In the genomic region with DNA sequence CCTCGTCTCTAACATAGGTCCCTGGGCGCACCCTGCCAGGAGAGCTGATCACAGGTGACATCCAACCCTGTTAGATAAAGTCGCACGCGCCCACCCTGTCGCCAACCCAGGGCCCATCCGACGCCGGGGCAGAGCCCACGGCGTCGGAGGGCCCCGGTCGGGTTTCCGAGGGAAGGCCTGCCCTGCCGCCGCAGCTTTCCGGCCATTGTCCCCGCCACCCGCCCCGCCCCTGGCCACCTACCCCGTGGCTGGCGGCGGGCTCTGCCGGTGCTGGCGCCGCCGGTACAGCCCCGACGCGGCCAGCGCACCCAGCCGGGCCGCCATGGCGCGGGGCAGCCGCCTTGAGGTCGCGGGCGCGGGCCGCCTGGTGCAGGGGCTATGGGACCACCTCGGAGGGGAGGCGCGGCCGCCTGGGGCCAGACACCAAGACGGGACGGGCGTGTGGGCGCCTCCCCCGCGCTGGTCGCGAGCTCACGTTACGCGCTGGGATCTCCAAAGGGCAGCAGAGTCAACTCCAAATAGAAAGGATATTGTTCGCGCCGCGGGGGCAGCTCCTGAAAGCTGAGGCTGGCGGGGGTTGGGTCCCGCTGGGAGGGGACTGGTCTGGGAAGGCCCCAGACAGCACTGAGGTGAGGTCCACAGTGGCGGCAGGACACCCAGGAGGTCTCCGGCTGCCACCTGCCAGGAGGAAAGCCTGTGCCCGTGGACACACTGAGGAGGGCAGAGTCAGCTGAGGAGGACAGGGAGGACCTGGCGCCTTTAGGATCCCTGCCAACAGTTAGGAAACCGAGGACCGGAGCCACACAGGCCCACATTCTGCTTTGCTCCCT, we compare ENCODE assay signal across 10 cellular contexts. TPM values are rescaled to one million over a fixed set of nuclear protein-coding genes. Genes with fewer than 3 reads are reported as not detected.
A peak's percentile ranks its signal among the peaks of the same experiment; 100 is the strongest.
DNase-seq lines count a peak whose midpoint lies in the region; FAIRE-seq and TF ChIP-seq lines count a peak whose summit lies in the region.
"Had no signal": no experiment of that assay in that cellular context is flagged by ENCODE, and none has a peak within 500 bp of the region (broad histone marks: within the 10 kb centered on the region; RNA-seq: fewer than 3 reads in every experiment).

No MANE protein-coding gene starts in this region.

- H3K4me2 ChIP-seq in skeletal muscle satellite cell (ENCODE audit: low read length) = peak overlapping the region; percentile 66

- intact Hi-C loops in kidney (cut with DNase I) = no loop called here
- intact Hi-C loops in activated CD4-positive, alpha-beta T cell treated with anti-CD3 and anti-CD28 coated beads, Interleukin-2, amount 10 ng/mL, durations not matched to agents 24 days and 14 days (cut with micrococcal nuclease) = no loop called here

- no peak for FAIRE-seq in kidney (lab: Jason Lieb, UNC)

- H3K9me3 ChIP-seq in HUES6 (ENCODE audit: control insufficient read depth, insufficient read depth, low read depth, low read length) (0 out of 2 replicates have a peak, but pooled peaks cover 2% of the 10 kb centered on the region), kidney (ENCODE audit: control insufficient read depth in 1 of 2, low read length in 2 of 2) (no peaks in the 10 kb centered on the region), skeletal muscle satellite cell (replicated peaks; ENCODE audit: low read length) (no peaks in the 10 kb centered on the region)

- TF ChIP-seq CTCF in kidney (IDR thresholded peaks at IDR 0.05; ENCODE audit: borderline replicate concordance, extremely low read depth, insufficient read depth) = no peak

- DNase-seq in kidney = peak; percentile 70
- no peak for DNase-seq in T-helper 9 cell
- DNase-seq in activated CD4-positive, alpha-beta T cell treated with anti-CD3 and anti-CD28 coated beads, Interleukin-2, amount 10 ng/mL, durations not matched to agents 24 days and 14 days = no peak
- no peak for DNase-seq in SKM-1 treated with dmso at 0.1 percent for 144 hours (lab: John Stamatoyannopoulos, UW; ENCODE audit: unreplicated experiment)
- no peak for DNase-seq in activated naive CD8-positive, alpha-beta T cell treated with anti-CD3 and anti-CD28 coated beads for 36 hours
- DNase-seq: NCI-H1417 treated with DMSO at 0.1 percent for 48 hours had no signal

- peak overlapping the region; percentile 51 for H3K9ac ChIP-seq in HUES6 (ENCODE audit: low read length)
- no peak overlapping the region for H3K9ac ChIP-seq in kidney (ENCODE audit: low read length in 2 of 2)
- no peak overlapping the region for H3K9ac ChIP-seq in skeletal muscle satellite cell (ENCODE audit: low read depth, low read length)

- H3K27me3 ChIP-seq in HUES6 (ENCODE audit: control insufficient read depth, insufficient read depth, low read length) (peaks cover 43% of the 10 kb centered on the region), skeletal muscle satellite cell (ENCODE audit: control insufficient read depth, insufficient read depth, low read length) (peaks cover 3% of the 10 kb centered on the region)

- H3K4me3 ChIP-seq in HUES6 (ENCODE audit: low read depth, low read length) (peak overlapping the region; percentile 65), kidney (ENCODE audit: low read length in 2 of 2) (no peak overlapping the region), skeletal muscle satellite cell (ENCODE audit: low read length) (peak overlapping the region; percentile 47)

- H3K27me3 Mint-ChIP-seq in activated CD4-positive, alpha-beta T cell treated with anti-CD3 and anti-CD28 coated beads, Interleukin-2, amount 10 ng/mL, durations not matched to agents 24 days and 14 days = peaks cover 51% of the 10 kb centered on the region
- peaks cover 64% of the 10 kb centered on the region for H3K27me3 Mint-ChIP-seq in activated naive CD8-positive, alpha-beta T cell treated with anti-CD3 and anti-CD28 coated beads for 36 hours

- H3K36me3 Mint-ChIP-seq in activated CD4-positive, alpha-beta T cell treated with anti-CD3 and anti-CD28 coated beads, Interleukin-2, amount 10 ng/mL, durations not matched to agents 24 days and 14 days (ENCODE audit: low read depth) = no peaks in the 10 kb centered on the region
- no peaks in the 10 kb centered on the region for H3K36me3 Mint-ChIP-seq in activated naive CD8-positive, alpha-beta T cell treated with anti-CD3 and anti-CD28 coated beads for 36 hours

- no peak overlapping the region for H3K27ac Mint-ChIP-seq in activated CD4-positive, alpha-beta T cell treated with anti-CD3 and anti-CD28 coated beads, Interleukin-2, amount 10 ng/mL, durations not matched to agents 24 days and 14 days
- no peak overlapping the region for H3K27ac Mint-ChIP-seq in activated naive CD8-positive, alpha-beta T cell treated with anti-CD3 and anti-CD28 coated beads for 36 hours

- H3K27ac ChIP-seq in HUES6 (ENCODE audit: low read depth, low read length) (no peak overlapping the region), cingulate gyrus (ENCODE audit: low read depth, low read length) (peak overlapping the region; percentile 47), kidney (ENCODE audit: low read depth in 2 of 2, low read length in 2 of 2) (peak overlapping the region; percentile 40 to 51)

- peaks cover 17% of the 10 kb centered on the region for H3K4me1 ChIP-seq in HUES6 (ENCODE audit: control insufficient read depth, insufficient read depth, low read length)
- H3K4me1 ChIP-seq in kidney (ENCODE audit: control insufficient read depth in 1 of 2, insufficient read depth in 1 of 2, low read depth in 1 of 2, low read length in 2 of 2) = peaks cover 0 to 19% of the 10 kb centered on the region in 2 donors
- peaks cover 14% of the 10 kb centered on the region for H3K4me1 ChIP-seq in skeletal muscle satellite cell (ENCODE audit: control insufficient read depth, insufficient read depth, low read length)

- no peaks in the 10 kb centered on the region for H3K4me1 Mint-ChIP-seq in activated CD4-positive, alpha-beta T cell treated with anti-CD3 and anti-CD28 coated beads, Interleukin-2, amount 10 ng/mL, durations not matched to agents 24 days and 14 days
- H3K4me1 Mint-ChIP-seq in activated naive CD8-positive, alpha-beta T cell treated with anti-CD3 and anti-CD28 coated beads for 36 hours = peaks cover 3% of the 10 kb centered on the region

- H3K36me3 ChIP-seq in HUES6 (ENCODE audit: control insufficient read depth, insufficient read depth, low read length) (no peaks in the 10 kb centered on the region), kidney (ENCODE audit: control insufficient read depth in 1 of 2, insufficient read depth in 2 of 2, low read length in 2 of 2) (no peaks in the 10 kb centered on the region), skeletal muscle satellite cell (ENCODE audit: insufficient read depth, low read length) (peaks cover 4% of the 10 kb centered on the region)

- no peak overlapping the region for H3K4me3 Mint-ChIP-seq in activated CD4-positive, alpha-beta T cell treated with anti-CD3 and anti-CD28 coated beads, Interleukin-2, amount 10 ng/mL, durations not matched to agents 24 days and 14 days
- no peak overlapping the region for H3K4me3 Mint-ChIP-seq in activated naive CD8-positive, alpha-beta T cell treated with anti-CD3 and anti-CD28 coated beads for 36 hours

- peaks cover 3% of the 10 kb centered on the region for H3K9me3 Mint-ChIP-seq in activated CD4-positive, alpha-beta T cell treated with anti-CD3 and anti-CD28 coated beads, Interleukin-2, amount 10 ng/mL, durations not matched to agents 24 days and 14 days
- H3K9me3 Mint-ChIP-seq in activated naive CD8-positive, alpha-beta T cell treated with anti-CD3 and anti-CD28 coated beads for 36 hours = no peaks in the 10 kb centered on the region

RNA-seq across cellular contexts. Expression of a gene that starts 11.1 kb away (rescaled TPM):
- total RNA-seq in kidney = 101 TPM
- 107 TPM for polyA plus RNA-seq in kidney (ENCODE audit: insufficient read depth, low read depth, low replicate concordance)
- under 0.01 and 1.7 TPM in 2 replicates for total RNA-seq in skeletal muscle satellite cell (2012; rRNA removed)
- 7.2 and 8.4 TPM in 2 replicates for total RNA-seq in activated CD4-positive, alpha-beta T cell treated with anti-CD3 and anti-CD28 coated beads, Interleukin-2, amount 10 ng/mL, durations not matched to agents 24 days and 14 days
- 10 to 100 TPM; 14.6 to 15.8 TPM for total RNA-seq in activated naive CD8-positive, alpha-beta T cell treated with anti-CD3 and anti-CD28 coated beads for 36 hours

RNA-seq across cellular contexts. Expression of a gene that starts 18.3 kb away (rescaled TPM):
- total RNA-seq in kidney = 0.50 TPM
- polyA plus RNA-seq in kidney (ENCODE audit: insufficient read depth, low read depth, low replicate concordance) = 0.39 TPM
- total RNA-seq in skeletal muscle satellite cell (2012; rRNA removed) = not detected in 2 replicates
- not detected in 2 replicates for total RNA-seq in activated CD4-positive, alpha-beta T cell treated with anti-CD3 and anti-CD28 coated beads, Interleukin-2, amount 10 ng/mL, durations not matched to agents 24 days and 14 days
- total RNA-seq in activated naive CD8-positive, alpha-beta T cell treated with anti-CD3 and anti-CD28 coated beads for 36 hours = not detected
- total RNA-seq: subcutaneous adipose tissue had no signal

RNA-seq across cellular contexts. Expression of a gene that starts 37.0 kb away (rescaled TPM):
- total RNA-seq in kidney = 9.3 TPM
- polyA plus RNA-seq in kidney (ENCODE audit: insufficient read depth, low read depth, low replicate concordance) = 5.1 TPM
- 2.3 and 3.3 TPM in 2 replicates for total RNA-seq in skeletal muscle satellite cell (2012; rRNA removed)
- 5.9 and 6.3 TPM in 2 replicates for total RNA-seq in activated CD4-positive, alpha-beta T cell treated with anti-CD3 and anti-CD28 coated beads, Interleukin-2, amount 10 ng/mL, durations not matched to agents 24 days and 14 days
- 1 to 10 TPM; 3.9 to 4.4 TPM for total RNA-seq in activated naive CD8-positive, alpha-beta T cell treated with anti-CD3 and anti-CD28 coated beads for 36 hours

Comparison
In these comparisons a context has a peak if more than half of its experiments do, and no peak if none do; other contexts are left out.
1. H3K4me3 ChIP-seq: peak in HUES6 (single experiment) and skeletal muscle satellite cell (single experiment); none in kidney (0 of 2).